Comparison of ENCODE assay signal across 29 cellular contexts in genomic region chr2:185375731-185376130, GRCh38.
"Had no signal": no experiment of that assay in that cellular context is flagged by ENCODE, and none has a peak within 500 bp of the region (broad histone marks: within the 10 kb centered on the region; RNA-seq: fewer than 3 reads in every experiment).

No MANE protein-coding gene starts in this region.

- ATAC-seq: naive thymus-derived CD8-positive, alpha-beta T cell; natural killer cell treated with Interleukin-12 subunit alpha and Interleukin-12 subunit beta and Interleukin-15 and Interleukin-18, amount 100 ng/mL, for 72 hours; psoas muscle; right cardiac atrium; sciatic nerve; stimulated activated memory B cell treated with anti-CD40 and anti-IgM and Interleukin-4, amounts not matched to agents 10 μg/mL and 1 μg/mL and 100 μg/mL, for 72 hours; stimulated activated naive CD8-positive, alpha-beta T cell treated with anti-CD3 and anti-CD28 coated beads, Interleukin-15, amount 100 ng/mL, for 72 hours; stimulated activated naive CD8-positive, alpha-beta T cell treated with anti-CD3 and anti-CD28 coated beads, Interleukin-15, Interleukin-2, amounts not matched to agents 100 U/mL and 50 U/mL, for 24 hours; upper lobe of right lung had no signal

- H3K36me3 ChIP-seq: neutrophil, spleen, suprapubic skin, tibial artery, transverse colon, upper lobe of right lung, uterus had no signal

- H3K79me2 ChIP-seq: parathyroid adenoma had no signal

- H3K9ac ChIP-seq: parathyroid adenoma had no signal

- H2AFZ ChIP-seq: parathyroid adenoma had no signal

- H3K9me3 ChIP-seq: neutrophil, psoas muscle, suprapubic skin, testis, tibial artery, transverse colon, upper lobe of right lung, uterus had no signal

- H3K27me3 ChIP-seq: neutrophil, spleen, suprapubic skin, testis, tibial artery, transverse colon, upper lobe of right lung, uterus had no signal

- H3K27ac ChIP-seq: neutrophil, parathyroid adenoma, psoas muscle, skin epidermis, spleen, suprapubic skin, testis, tibial artery, transverse colon, upper lobe of right lung, uterus had no signal

- H3K4me3 ChIP-seq: psoas muscle, skin epidermis, smooth muscle cell, spleen, suprapubic skin, testis, tibial artery, transverse colon, upper lobe of right lung, uterus had no signal

- DNase-seq: naive thymus-derived CD8-positive, alpha-beta T cell; nephron progenitor cell; nucleus accumbens; posterior cingulate gyrus; psoas muscle; right cardiac atrium; spleen; stimulated activated CD4-positive, alpha-beta T cell treated with anti-CD3 and anti-CD28 coated beads, Interleukin-12 subunit alpha, Interleukin-12 subunit beta, amount 100 ng/mL, for 4 hours; stimulated activated CD4-positive, alpha-beta T cell treated with anti-CD3 and anti-CD28 coated beads, Interleukin-1b, Interleukin-23, amount 100 ng/mL, for 48 hours; stimulated activated CD4-positive, alpha-beta T cell treated with anti-CD3 and anti-CD28 coated beads, Interleukin-4, amount 100 ng/mL, for 1 hour; stimulated activated CD4-positive, alpha-beta T cell treated with anti-CD3 and anti-CD28 coated beads, Interleukin-4, amount 100 ng/mL, for 4 hours; stimulated activated CD8-positive, alpha-beta memory T cell treated with anti-CD3 and anti-CD28 coated beads, Interleukin-4, amount 100 ng/mL, for 48 hours; stimulated activated naive CD4-positive, alpha-beta T cell; stimulated activated naive CD8-positive, alpha-beta T cell treated with anti-CD3 and anti-CD28 coated beads, Interleukin-15, amount 100 ng/mL, for 72 hours; stimulated activated naive CD8-positive, alpha-beta T cell treated with anti-CD3 and anti-CD28 coated beads, Interleukin-15, Interleukin-2, amounts not matched to agents 100 U/mL and 50 U/mL, for 24 hours; substantia nigra; testis; tibial artery; transverse colon; upper lobe of right lung; uterus had no signal

- H3K4me2 ChIP-seq: smooth muscle cell had no signal

- H3K4me1 ChIP-seq: parathyroid adenoma, psoas muscle, spleen, suprapubic skin, testis, tibial artery, upper lobe of right lung, uterus had no signal
